In genomic region chr7:100840470-100841100, GRCh38 we compare ENCODE assay signal across 1 cellular context.
TF ChIP-seq lines count a peak whose summit lies in the region.

No MANE protein-coding gene starts in this region.

TF ChIP-seq in endothelial cell of umbilical vein, 7 proteins besides CTCF, POLR2A, EP300 and RAD21:
- TF ChIP-seq EZH2 (IDR thresholded peaks at IDR 0.05; ENCODE audit: borderline replicate concordance, low read depth, low read length, severe bottlenecking) (no peak), POLR2AphosphoS5 (IDR thresholded peaks at IDR 0.05; ENCODE audit: insufficient read depth, low read depth, low read length) (no peak), FOS (IDR thresholded peaks at IDR 0.05; ENCODE audit: borderline replicate concordance, insufficient read depth, low read length) (no peak)
